In the genomic region with DNA sequence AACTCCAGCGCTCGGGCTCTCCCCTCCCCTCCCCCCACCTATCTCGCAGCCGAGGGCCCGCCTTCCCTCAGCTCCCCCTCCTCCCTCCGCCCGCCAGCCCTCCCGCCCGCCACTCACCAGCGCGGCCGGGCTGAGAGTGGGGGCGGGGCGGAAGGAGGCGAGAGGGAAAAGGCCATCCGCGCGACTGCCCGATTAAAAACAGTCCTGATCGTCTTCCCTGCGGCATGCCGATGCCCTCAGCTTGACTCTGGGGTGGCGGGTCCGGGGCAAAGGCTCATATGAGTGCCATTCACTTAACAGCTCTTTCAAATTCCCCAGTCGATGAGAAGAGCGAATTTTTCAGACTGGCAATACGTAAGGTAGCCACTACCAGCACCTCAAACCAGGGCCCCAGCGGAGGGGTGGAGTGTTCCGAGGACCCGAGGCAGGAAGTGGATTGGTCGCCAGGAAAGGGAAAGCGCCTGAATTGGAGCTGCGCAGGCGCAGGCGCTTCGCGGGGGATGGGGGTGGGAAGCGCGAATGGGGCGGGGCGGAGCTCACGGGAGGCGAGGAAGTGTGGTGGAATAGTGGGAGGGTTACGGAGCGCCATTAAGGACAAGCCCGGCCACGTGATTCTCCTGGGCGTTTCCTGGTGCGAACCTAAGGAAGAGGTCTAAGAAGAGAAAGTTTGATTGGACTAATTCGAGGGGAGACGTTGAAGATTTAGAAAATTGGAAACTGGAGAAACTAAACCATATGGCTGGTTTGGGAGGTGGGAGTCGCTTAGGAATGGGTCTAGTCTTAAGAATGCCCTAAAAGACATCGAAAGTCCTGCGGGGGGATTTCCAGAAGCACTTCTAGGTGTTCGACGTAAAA, we compare ENCODE assay signal across 1 cellular context.
TF ChIP-seq lines count a peak whose summit lies in the region.

A gene with protein sequence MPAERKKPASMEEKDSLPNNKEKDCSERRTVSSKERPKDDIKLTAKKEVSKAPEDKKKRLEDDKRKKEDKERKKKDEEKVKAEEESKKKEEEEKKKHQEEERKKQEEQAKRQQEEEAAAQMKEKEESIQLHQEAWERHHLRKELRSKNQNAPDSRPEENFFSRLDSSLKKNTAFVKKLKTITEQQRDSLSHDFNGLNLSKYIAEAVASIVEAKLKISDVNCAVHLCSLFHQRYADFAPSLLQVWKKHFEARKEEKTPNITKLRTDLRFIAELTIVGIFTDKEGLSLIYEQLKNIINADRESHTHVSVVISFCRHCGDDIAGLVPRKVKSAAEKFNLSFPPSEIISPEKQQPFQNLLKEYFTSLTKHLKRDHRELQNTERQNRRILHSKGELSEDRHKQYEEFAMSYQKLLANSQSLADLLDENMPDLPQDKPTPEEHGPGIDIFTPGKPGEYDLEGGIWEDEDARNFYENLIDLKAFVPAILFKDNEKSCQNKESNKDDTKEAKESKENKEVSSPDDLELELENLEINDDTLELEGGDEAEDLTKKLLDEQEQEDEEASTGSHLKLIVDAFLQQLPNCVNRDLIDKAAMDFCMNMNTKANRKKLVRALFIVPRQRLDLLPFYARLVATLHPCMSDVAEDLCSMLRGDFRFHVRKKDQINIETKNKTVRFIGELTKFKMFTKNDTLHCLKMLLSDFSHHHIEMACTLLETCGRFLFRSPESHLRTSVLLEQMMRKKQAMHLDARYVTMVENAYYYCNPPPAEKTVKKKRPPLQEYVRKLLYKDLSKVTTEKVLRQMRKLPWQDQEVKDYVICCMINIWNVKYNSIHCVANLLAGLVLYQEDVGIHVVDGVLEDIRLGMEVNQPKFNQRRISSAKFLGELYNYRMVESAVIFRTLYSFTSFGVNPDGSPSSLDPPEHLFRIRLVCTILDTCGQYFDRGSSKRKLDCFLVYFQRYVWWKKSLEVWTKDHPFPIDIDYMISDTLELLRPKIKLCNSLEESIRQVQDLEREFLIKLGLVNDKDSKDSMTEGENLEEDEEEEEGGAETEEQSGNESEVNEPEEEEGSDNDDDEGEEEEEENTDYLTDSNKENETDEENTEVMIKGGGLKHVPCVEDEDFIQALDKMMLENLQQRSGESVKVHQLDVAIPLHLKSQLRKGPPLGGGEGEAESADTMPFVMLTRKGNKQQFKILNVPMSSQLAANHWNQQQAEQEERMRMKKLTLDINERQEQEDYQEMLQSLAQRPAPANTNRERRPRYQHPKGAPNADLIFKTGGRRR (minus strand): TSS at position 13 of the 855 bp plus-strand sequence. CDS start 7,386 bp downstream, outside the sequence.

TF ChIP-seq in WTC11, 78 proteins besides CTCF, POLR2A, EP300 and RAD21 (continued from another document):
- TF ChIP-seq, protein P1, sequence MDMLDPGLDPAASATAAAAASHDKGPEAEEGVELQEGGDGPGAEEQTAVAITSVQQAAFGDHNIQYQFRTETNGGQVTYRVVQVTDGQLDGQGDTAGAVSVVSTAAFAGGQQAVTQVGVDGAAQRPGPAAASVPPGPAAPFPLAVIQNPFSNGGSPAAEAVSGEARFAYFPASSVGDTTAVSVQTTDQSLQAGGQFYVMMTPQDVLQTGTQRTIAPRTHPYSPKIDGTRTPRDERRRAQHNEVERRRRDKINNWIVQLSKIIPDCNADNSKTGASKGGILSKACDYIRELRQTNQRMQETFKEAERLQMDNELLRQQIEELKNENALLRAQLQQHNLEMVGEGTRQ (CRISPR knock-in tag; IDR thresholded peaks at IDR 0.05), result peak; percentile 94
- TF ChIP-seq, protein P2, sequence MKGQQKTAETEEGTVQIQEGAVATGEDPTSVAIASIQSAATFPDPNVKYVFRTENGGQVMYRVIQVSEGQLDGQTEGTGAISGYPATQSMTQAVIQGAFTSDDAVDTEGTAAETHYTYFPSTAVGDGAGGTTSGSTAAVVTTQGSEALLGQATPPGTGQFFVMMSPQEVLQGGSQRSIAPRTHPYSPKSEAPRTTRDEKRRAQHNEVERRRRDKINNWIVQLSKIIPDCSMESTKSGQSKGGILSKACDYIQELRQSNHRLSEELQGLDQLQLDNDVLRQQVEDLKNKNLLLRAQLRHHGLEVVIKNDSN (CRISPR knock-in tag; IDR thresholded peaks at IDR 0.05), result peak; percentile 92
- 0 out of 2 replicates have a peak, but pooled peaks have one; percentile 23 for TF ChIP-seq FOXK1 (CRISPR knock-in tag; IDR thresholded peaks at IDR 0.05)
- no peak for TF ChIP-seq TEAD1 (CRISPR knock-in tag; IDR thresholded peaks at IDR 0.05)
- TF ChIP-seq, protein P3, sequence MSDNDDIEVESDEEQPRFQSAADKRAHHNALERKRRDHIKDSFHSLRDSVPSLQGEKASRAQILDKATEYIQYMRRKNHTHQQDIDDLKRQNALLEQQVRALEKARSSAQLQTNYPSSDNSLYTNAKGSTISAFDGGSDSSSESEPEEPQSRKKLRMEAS (CRISPR knock-in tag; IDR thresholded peaks at IDR 0.05), result peak; percentile 51; the same call in 1 of the 2 replicates
- TF ChIP-seq, protein P4, sequence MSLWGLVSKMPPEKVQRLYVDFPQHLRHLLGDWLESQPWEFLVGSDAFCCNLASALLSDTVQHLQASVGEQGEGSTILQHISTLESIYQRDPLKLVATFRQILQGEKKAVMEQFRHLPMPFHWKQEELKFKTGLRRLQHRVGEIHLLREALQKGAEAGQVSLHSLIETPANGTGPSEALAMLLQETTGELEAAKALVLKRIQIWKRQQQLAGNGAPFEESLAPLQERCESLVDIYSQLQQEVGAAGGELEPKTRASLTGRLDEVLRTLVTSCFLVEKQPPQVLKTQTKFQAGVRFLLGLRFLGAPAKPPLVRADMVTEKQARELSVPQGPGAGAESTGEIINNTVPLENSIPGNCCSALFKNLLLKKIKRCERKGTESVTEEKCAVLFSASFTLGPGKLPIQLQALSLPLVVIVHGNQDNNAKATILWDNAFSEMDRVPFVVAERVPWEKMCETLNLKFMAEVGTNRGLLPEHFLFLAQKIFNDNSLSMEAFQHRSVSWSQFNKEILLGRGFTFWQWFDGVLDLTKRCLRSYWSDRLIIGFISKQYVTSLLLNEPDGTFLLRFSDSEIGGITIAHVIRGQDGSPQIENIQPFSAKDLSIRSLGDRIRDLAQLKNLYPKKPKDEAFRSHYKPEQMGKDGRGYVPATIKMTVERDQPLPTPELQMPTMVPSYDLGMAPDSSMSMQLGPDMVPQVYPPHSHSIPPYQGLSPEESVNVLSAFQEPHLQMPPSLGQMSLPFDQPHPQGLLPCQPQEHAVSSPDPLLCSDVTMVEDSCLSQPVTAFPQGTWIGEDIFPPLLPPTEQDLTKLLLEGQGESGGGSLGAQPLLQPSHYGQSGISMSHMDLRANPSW (CRISPR knock-in tag; conservative IDR thresholded peaks at IDR 0.05; ENCODE audit: low read depth), result no peak
